In genomic region chr13:20402881-20403280, GRCh38 we compare ENCODE assay signal across 18 cellular contexts.
"Had no signal": no experiment of that assay in that cellular context is flagged by ENCODE, and none has a peak within 500 bp of the region (broad histone marks: within the 10 kb centered on the region; RNA-seq: fewer than 3 reads in every experiment).

No MANE protein-coding gene starts in this region.

- H3K9me3 Mint-ChIP-seq: activated T-cell treated with anti-CD3 and anti-CD28 coated beads, Interleukin-2, amount 50 U/mL, for 72 hours; central memory CD8-positive, alpha-beta T cell; naive thymus-derived CD8-positive, alpha-beta T cell; stimulated activated naive CD8-positive, alpha-beta T cell treated with anti-CD3 and anti-CD28 coated beads, Interleukin-15, Interleukin-2, amounts not matched to agents 100 ng/mL and 50 ng/mL, for 24 hours had no signal

- H3K36me3 ChIP-seq: brain microvascular endothelial cell, neutrophil, WERI-Rb-1 had no signal

- H3K27me3 ChIP-seq: left lung, neutrophil, testis had no signal

- DNase-seq: activated CD4-positive, alpha-beta T cell treated with anti-CD3 and anti-CD28 coated beads, Interleukin-2, amount 50 U/mL, for 48 hours; activated gamma-delta T cell treated with Interleukin-2 at 50 U/mL for 16 hours; activated T-cell treated with anti-CD3 and anti-CD28 coated beads, Interleukin-2, amount 50 U/mL, for 72 hours; brain microvascular endothelial cell; cortex of kidney; effector memory CD4-positive, alpha-beta T cell; left lung; naive thymus-derived CD8-positive, alpha-beta T cell; retina; small intestine; stimulated activated CD4-positive, alpha-beta T cell treated with anti-CD3 and anti-CD28 coated beads, Interleukin-4, amount 100 ng/mL, for 24 hours; testis; WERI-Rb-1 had no signal

- H3K27me3 Mint-ChIP-seq: activated naive CD8-positive, alpha-beta T cell; central memory CD8-positive, alpha-beta T cell; naive thymus-derived CD8-positive, alpha-beta T cell; stimulated activated naive CD8-positive, alpha-beta T cell treated with anti-CD3 and anti-CD28 coated beads, Interleukin-15, Interleukin-2, amounts not matched to agents 100 ng/mL and 50 ng/mL, for 24 hours had no signal

- H3K27ac ChIP-seq: brain microvascular endothelial cell, left lung, neutrophil, SK-N-MC, testis, WERI-Rb-1 had no signal

- H3K27ac Mint-ChIP-seq: activated naive CD8-positive, alpha-beta T cell; activated T-cell treated with anti-CD3 and anti-CD28 coated beads, Interleukin-2, amount 50 U/mL, for 72 hours; stimulated activated naive CD8-positive, alpha-beta T cell treated with anti-CD3 and anti-CD28 coated beads, Interleukin-15, Interleukin-2, amounts not matched to agents 100 ng/mL and 50 ng/mL, for 24 hours had no signal

- H3K4me3 ChIP-seq: left lung, SK-N-MC, testis had no signal

- H3K4me3 Mint-ChIP-seq: activated naive CD8-positive, alpha-beta T cell; activated T-cell treated with anti-CD3 and anti-CD28 coated beads, Interleukin-2, amount 50 U/mL, for 72 hours; central memory CD8-positive, alpha-beta T cell; naive thymus-derived CD8-positive, alpha-beta T cell; stimulated activated naive CD8-positive, alpha-beta T cell treated with anti-CD3 and anti-CD28 coated beads, Interleukin-15, Interleukin-2, amounts not matched to agents 100 ng/mL and 50 ng/mL, for 24 hours had no signal

- H3K4me1 ChIP-seq: left lung, testis had no signal

- ATAC-seq: left lung; naive thymus-derived CD8-positive, alpha-beta T cell had no signal

- H3K9me3 ChIP-seq: left lung, neutrophil, testis had no signal
